ENCODE assay signal across 8 cellular contexts in the genomic region with DNA sequence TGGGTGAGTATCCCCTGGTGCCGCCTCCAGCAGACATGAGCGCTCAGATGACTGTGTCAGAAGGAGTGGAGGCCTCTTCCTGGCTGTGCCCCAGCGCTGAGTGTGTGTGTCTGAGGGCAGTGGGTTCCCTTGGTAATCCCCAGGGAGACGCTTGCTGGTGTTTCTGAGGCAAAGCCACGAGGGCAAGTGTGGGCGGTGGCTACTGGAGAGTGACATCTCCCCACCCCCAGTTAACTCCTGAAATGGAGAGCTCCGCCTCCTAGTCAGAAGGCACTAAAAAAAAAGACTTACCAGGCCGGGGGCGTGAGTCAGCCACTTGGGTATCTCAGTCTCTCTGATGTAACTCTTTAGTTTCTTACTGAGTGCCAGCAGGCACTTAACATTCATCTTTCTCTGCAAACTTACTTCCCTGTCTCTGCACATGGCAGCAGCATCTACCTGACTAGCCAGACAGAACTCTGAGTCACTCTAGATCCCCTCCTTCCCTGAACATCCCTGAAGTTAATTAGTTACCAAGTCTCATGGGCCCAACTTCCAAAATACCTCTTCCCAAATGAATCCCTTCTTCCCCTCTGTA. TPM values are rescaled to one million over a fixed set of nuclear protein-coding genes. Genes with fewer than 3 reads are reported as not detected.
DNase-seq lines count a peak whose midpoint lies in the region; ATAC-seq and TF ChIP-seq lines count a peak whose summit lies in the region.

No MANE protein-coding gene starts in this region.

- H3K36me3 ChIP-seq in GM23248 (ENCODE audit: low read depth) = peaks cover 21% of the 10 kb centered on the region; the same call in 1 of the 2 replicates
- H3K36me3 ChIP-seq in mammary epithelial cell (ENCODE audit: insufficient read depth, low read length) = peaks cover 3% of the 10 kb centered on the region

- CTCF ChIA-PET in mammary epithelial cell (lab: Charles Lee; ENCODE audit: low non-redundant PET) = interaction anchor here (0.7 kb wide), 1 partner anchor 241 kb away, joined by 3 read pairs; no protein-coding TSS in a partner anchor

- ATAC-seq in left lobe of liver = peak; percentile 37

- H3K79me2 ChIP-seq in GM23248 (ENCODE audit: insufficient read depth) = no peaks in the 10 kb centered on the region
- H3K79me2 ChIP-seq in mammary epithelial cell (ENCODE audit: insufficient read depth, low read length) = no peaks in the 10 kb centered on the region

- dilution Hi-C loops in mammary epithelial cell (cut with HindIII; ENCODE audit: low sequenced_read_pairs) = no loop called here

- H3K9me3 ChIP-seq in GM23248 (ENCODE audit: low read depth) (no peaks in the 10 kb centered on the region), mammary epithelial cell (replicated peaks; ENCODE audit: insufficient read depth, low read length) (no peaks in the 10 kb centered on the region)

- peak overlapping the region; percentile 71 for H3K9ac ChIP-seq in GM23248
- no peak overlapping the region for H3K9ac ChIP-seq in mammary epithelial cell (ENCODE audit: insufficient read depth, low read length)

- in situ Hi-C loops in GM23248 (cut with MboI) = no loop called here
- in situ Hi-C loops in mammary epithelial cell (cut with MboI; ENCODE audit: low sequenced_read_pairs in 2 of 2) = no loop called here

- DNase-seq in GM03348 (ENCODE audit: low spot score) = peak; percentile 95
- peak; percentile 99 for DNase-seq in GM23248
- peak; percentile 62 for DNase-seq in Jurkat, Clone E6-1 (ENCODE audit: low read depth, low spot score)
- DNase-seq in UCSD-AML1 (lab: John Stamatoyannopoulos, UW; ENCODE audit: unreplicated experiment) = peak; percentile 76
- DNase-seq in mammary epithelial cell = peak; percentile 95
- no peak for DNase-seq in left lobe of liver (ENCODE audit: low spot score)
- DNase-seq in stimulated activated CD8-positive, alpha-beta memory T cell treated with anti-CD3 and anti-CD28 coated beads, Interleukin-12 subunit alpha, Interleukin-12 subunit beta, amount 100 ng/mL, for 1 hour (ENCODE audit: low read depth) = peak; percentile 40
- DNase-seq in DMS153 (lab: John Stamatoyannopoulos, UW) = no peak

- peak overlapping the region; percentile 79 for H3K27ac ChIP-seq in GM23248
- peak overlapping the region; percentile 20 for H3K27ac ChIP-seq in mammary epithelial cell (ENCODE audit: insufficient read depth, low read depth, low read length)

- no peak for TF ChIP-seq CTCF in mammary epithelial cell (conservative IDR thresholded peaks at IDR 0.05 in 1 of 2, IDR thresholded peaks at IDR 0.05 in 1 of 2; ENCODE audit: extremely low read depth in 1 of 2, insufficient read depth in 1 of 2, low read depth in 1 of 2, low read length in 2 of 2)

- H4K20me1 ChIP-seq in GM23248 (ENCODE audit: insufficient read depth) = no peaks in the 10 kb centered on the region
- H4K20me1 ChIP-seq in mammary epithelial cell (ENCODE audit: insufficient read depth, low read length) = no peaks in the 10 kb centered on the region

- BruUV-seq in mammary epithelial cell (replicated peaks; lab: Mats Ljungman, UMichigan) = no TSS peak

- H3K4me3 ChIP-seq in GM23248 (no peak overlapping the region), mammary epithelial cell (replicated peaks in 1 of 3; ENCODE audit: insufficient read depth in 1 of 3, low read depth in 2 of 3, low read length in 3 of 3) (no peak overlapping the region)
- no peak overlapping the region for H3K4me3 ChIP-seq in Jurkat, Clone E6-1 (ENCODE audit: low read length)

- H3K4me1 ChIP-seq in GM23248 (ENCODE audit: insufficient read depth) (peaks cover 24% of the 10 kb centered on the region), mammary epithelial cell (ENCODE audit: insufficient read depth, low read length) (peaks cover 11% of the 10 kb centered on the region)

- 7 to 10% methylated on average over 9 of the region's 9 CpGs for WGBS in GM23248 (ENCODE audit: low coverage in 1 of 2, low lambda C conversion rate in 2 of 2, missing lambda C conversion rate in 2 of 2), 2 experiments
- WGBS in mammary epithelial cell (ENCODE audit: low coverage, missing lambda C conversion rate) = 39% methylated on average over 5 of the region's 9 CpGs

- H3K9me2 ChIP-seq in GM23248 (ENCODE audit: insufficient read depth) = no peaks in the 10 kb centered on the region

- H2AFZ ChIP-seq in GM23248 (peak overlapping the region; percentile 24; the same call in 1 of the 2 replicates), mammary epithelial cell (ENCODE audit: low read depth, low read length) (peak overlapping the region; percentile 50)

- no peaks in the 10 kb centered on the region for H3K27me3 ChIP-seq in GM23248 (replicated peaks; ENCODE audit: insufficient read depth)
- H3K27me3 ChIP-seq in mammary epithelial cell (ENCODE audit: insufficient read depth, low read length) = no peaks in the 10 kb centered on the region

- intact Hi-C loops in mammary epithelial cell (cut with micrococcal nuclease) = loop anchor here (2.0 kb wide), 1 partner anchor 56 kb away; no protein-coding TSS in a partner anchor

- peaks cover 18% of the 10 kb centered on the region for H3F3A ChIP-seq in GM23248 (ENCODE audit: insufficient read depth)

- no peak overlapping the region for H3K4me2 ChIP-seq in GM23248 (ENCODE audit: unreplicated experiment)
- H3K4me2 ChIP-seq in mammary epithelial cell (ENCODE audit: insufficient read depth, low read depth, low read length) = no peak overlapping the region

RNA-seq across cellular contexts. Expression of a gene that starts 19.3 kb away (rescaled TPM):
- total RNA-seq in GM23248 (2014; rRNA removed; shearing (Covaris generic)) = not detected in 2 replicates
- polyA plus RNA-seq in GM23248 (2016; fragmentation: Nextera tagmentation; extraction: Ambion mirVana) = not detected in 2 replicates
- polyA plus RNA-seq in Jurkat, Clone E6-1 (2012; ENCODE audit: insufficient read depth, insufficient read length) = not detected
- not detected for total RNA-seq in mammary epithelial cell
- polyA plus RNA-seq in mammary epithelial cell = not detected
- polyA minus RNA-seq in mammary epithelial cell = not detected
- total RNA-seq in left lobe of liver = 4,103 TPM

RNA-seq across cellular contexts. Expression of a gene that starts 26.1 kb away (rescaled TPM):
- not detected in 2 replicates for total RNA-seq in GM23248 (2014; rRNA removed; shearing (Covaris generic))
- not detected in 2 replicates for polyA plus RNA-seq in GM23248 (2016; fragmentation: Nextera tagmentation; extraction: Ambion mirVana)
- not detected for polyA plus RNA-seq in Jurkat, Clone E6-1 (2012; ENCODE audit: insufficient read depth, insufficient read length)
- total RNA-seq in mammary epithelial cell = not detected
- polyA plus RNA-seq in mammary epithelial cell = not detected
- polyA minus RNA-seq in mammary epithelial cell = not detected
- total RNA-seq in left lobe of liver = 19,737 TPM

RNA-seq across cellular contexts. Expression of a gene that starts 38.8 kb away (rescaled TPM):
- 6.6 and 8.1 TPM in 2 replicates for total RNA-seq in GM23248 (2014; rRNA removed; shearing (Covaris generic))
- polyA plus RNA-seq in GM23248 (2016; fragmentation: Nextera tagmentation; extraction: Ambion mirVana) (1.8 and 1.9 TPM in 2 replicates), mammary epithelial cell (2.8 TPM)
- 45.2 TPM for polyA plus RNA-seq in Jurkat, Clone E6-1 (2012; ENCODE audit: insufficient read depth, insufficient read length)
- total RNA-seq in mammary epithelial cell (1 to 10 TPM; 4.5 to 8.1 TPM), left lobe of liver (7.3 TPM)
- polyA minus RNA-seq in mammary epithelial cell = 6.4 TPM

Comparison
In these comparisons a context has a peak if more than half of its experiments do, and no peak if none do; other contexts are left out.
1. DNase-seq: peak in GM03348 (single experiment), GM23248 (single experiment), Jurkat, Clone E6-1 (single experiment), UCSD-AML1 (single experiment), mammary epithelial cell (single experiment) and stimulated activated CD8-positive, alpha-beta memory T cell treated with anti-CD3 and anti-CD28 coated beads, Interleukin-12 subunit alpha, Interleukin-12 subunit beta, amount 100 ng/mL, for 1 hour (single experiment); none in left lobe of liver (single experiment) and DMS153 (single experiment).
2. RNA of a gene that starts 19.3 kb away (total RNA-seq): 4,103 TPM in left lobe of liver (single experiment); not detected in GM23248 and not detected in mammary epithelial cell; every median in the first group is over 1,000 times any median in the second.
3. RNA of a gene that starts 26.1 kb away (total RNA-seq): 19,737 TPM in left lobe of liver (single experiment); not detected in GM23248 and not detected in mammary epithelial cell; every median in the first group is over 1,000 times any median in the second.